20 cellular contexts compared by ENCODE assay signal in genomic region chr7:100342761-100343160, GRCh38. TPM values are rescaled to one million over a fixed set of nuclear protein-coding genes. Genes with fewer than 3 reads are reported as not detected.
DNase-seq lines count a peak whose midpoint lies in the region; ATAC-seq and TF ChIP-seq lines count a peak whose summit lies in the region.
"Had no signal": no experiment of that assay in that cellular context is flagged by ENCODE, and none has a peak within 500 bp of the region (broad histone marks: within the 10 kb centered on the region; RNA-seq: fewer than 3 reads in every experiment).

No MANE protein-coding gene starts in this region.

- intact Hi-C loops in breast epithelium (cut with DNase I; ENCODE audit: low total_unique reads) (no loop called here), MCF 10A (cut with micrococcal nuclease) (loop anchor here (10.0 kb wide), 1 partner anchor 208 kb away; no protein-coding TSS in a partner anchor), left ventricle myocardium inferior (cut with micrococcal nuclease) (no loop called here)
- intact Hi-C loops in activated T-helper 2 cell treated with anti-CD3 and anti-CD28 coated beads, Interferon-gamma antibody, Interleukin-2, Interleukin-4, amounts not matched to agents 10 μg/mL and 5 μg/mL and 100 μg/mL, durations not matched to agents 14 hours and 24 hours and 36 hours (cut with micrococcal nuclease) = loop anchor here (10.0 kb wide), 1 partner anchor 208 kb away; no protein-coding TSS in a partner anchor

- POLR2A ChIA-PET in MCF 10A (lab: Yijun Ruan, JAX) = interaction anchor here (0.8 kb wide), 1 partner anchor 86 kb away, joined by 3 read pairs; the partner anchor contains the start of gene ZCWPW1

- H3K27ac Mint-ChIP-seq in MCF 10A (ENCODE audit: low read depth, unreplicated experiment) = no peak overlapping the region
- peak overlapping the region; percentile 46 for H3K27ac Mint-ChIP-seq in activated T-helper 2 cell treated with anti-CD3 and anti-CD28 coated beads, Interferon-gamma antibody, Interleukin-2, Interleukin-4, amounts not matched to agents 10 μg/mL and 5 μg/mL and 100 μg/mL, durations not matched to agents 14 hours and 24 hours and 36 hours
- peak overlapping the region; percentile 5 for H3K27ac Mint-ChIP-seq in stimulated activated effector memory CD8-positive, alpha-beta T cell treated with anti-CD3 and anti-CD28 coated beads, Interleukin-12 subunit alpha, Interleukin-12 subunit beta, amount 100 ng/mL, for 72 hours

- H3K27ac ChIP-seq in breast epithelium = peak overlapping the region; percentile 10 to 55
- H3K27ac ChIP-seq in left ventricle myocardium inferior (replicated peaks) = peak overlapping the region; percentile 50

- no peak for DNase-seq in breast epithelium (ENCODE audit: low spot score in 2 of 2)
- no peak for DNase-seq in MCF 10A (ENCODE audit: unreplicated experiment)
- DNase-seq in activated T-helper 2 cell treated with anti-CD3 and anti-CD28 coated beads, Interferon-gamma antibody, Interleukin-2, Interleukin-4, amounts not matched to agents 10 μg/mL and 5 μg/mL and 100 μg/mL, durations not matched to agents 14 hours and 24 hours and 36 hours (ENCODE audit: low spot score) = no peak
- DNase-seq in left ventricle myocardium inferior = no peak
- no peak for DNase-seq in stimulated activated effector memory CD8-positive, alpha-beta T cell treated with anti-CD3 and anti-CD28 coated beads, Interleukin-12 subunit alpha, Interleukin-12 subunit beta, amount 100 ng/mL, for 72 hours (ENCODE audit: low spot score in 2 of 2)
- no peak for DNase-seq in NCI-H774 (lab: John Stamatoyannopoulos, UW)
- no peak for DNase-seq in NOMO-1 (lab: John Stamatoyannopoulos, UW; ENCODE audit: unreplicated experiment in 2 of 2)
- DNase-seq: activated T-cell treated with anti-CD3 and anti-CD28 coated beads for 4 hours; adrenal gland; Calu3; GDM1; NK-92 treated with Interleukin-12 subunit alpha and Interleukin-12 subunit beta, amount 100 ng/mL, for 24 hours; retina had no signal

- TF ChIP-seq CTCF in breast epithelium (IDR thresholded peaks at IDR 0.05) (no peak), MCF 10A (IDR thresholded peaks at IDR 0.05; ENCODE audit: unreplicated experiment) (no peak), left ventricle myocardium inferior (IDR thresholded peaks at IDR 0.05; ENCODE audit: borderline replicate concordance) (no peak)

- H3K36me3 ChIP-seq in breast epithelium = no peaks in the 10 kb centered on the region
- peaks cover 51% of the 10 kb centered on the region for H3K36me3 ChIP-seq in left ventricle myocardium inferior

- BruUV-seq in MCF 10A (replicated peaks; lab: Mats Ljungman, UMichigan) = no TSS peak

- TF ChIP-seq POLR2A in breast epithelium (IDR thresholded peaks at IDR 0.05) = no peak

- H3K4me1 ChIP-seq in breast epithelium (no peaks in the 10 kb centered on the region), left ventricle myocardium inferior (peaks cover 46% of the 10 kb centered on the region)

- ATAC-seq in stimulated activated effector memory CD8-positive, alpha-beta T cell treated with anti-CD3 and anti-CD28 coated beads, Interleukin-12 subunit alpha, Interleukin-12 subunit beta, amount 100 ng/mL, for 72 hours = no peak
- no peak for ATAC-seq in HG03095 (IDR thresholded peaks at IDR 0.05; ENCODE audit: unreplicated experiment)
- ATAC-seq: activated CD4-positive, CD25-positive, alpha-beta regulatory T cell treated with anti-CD3 and anti-CD28 coated beads, Interleukin-2, amount 50 U/mL, for 24 hours had no signal

- H3K36me3 Mint-ChIP-seq in MCF 10A (ENCODE audit: insufficient read depth, unreplicated experiment) = peaks cover 97% of the 10 kb centered on the region
- peaks cover 71% of the 10 kb centered on the region for H3K36me3 Mint-ChIP-seq in activated T-helper 2 cell treated with anti-CD3 and anti-CD28 coated beads, Interferon-gamma antibody, Interleukin-2, Interleukin-4, amounts not matched to agents 10 μg/mL and 5 μg/mL and 100 μg/mL, durations not matched to agents 14 hours and 24 hours and 36 hours (ENCODE audit: low read depth)
- peaks cover 100% of the 10 kb centered on the region for H3K36me3 Mint-ChIP-seq in stimulated activated effector memory CD8-positive, alpha-beta T cell treated with anti-CD3 and anti-CD28 coated beads, Interleukin-12 subunit alpha, Interleukin-12 subunit beta, amount 100 ng/mL, for 72 hours

- H3K4me3 ChIP-seq in breast epithelium (no peak overlapping the region), left ventricle myocardium inferior (no peak overlapping the region)
- H3K4me3 ChIP-seq: adrenal gland, lung had no signal

- no peaks in the 10 kb centered on the region for H3K9me3 ChIP-seq in breast epithelium
- H3K9me3 ChIP-seq in left ventricle myocardium inferior (replicated peaks) = no peaks in the 10 kb centered on the region
- H3K9me3 ChIP-seq: adrenal gland had no signal

- no peak overlapping the region for H3K4me3 Mint-ChIP-seq in MCF 10A (ENCODE audit: unreplicated experiment)
- H3K4me3 Mint-ChIP-seq in activated T-helper 2 cell treated with anti-CD3 and anti-CD28 coated beads, Interferon-gamma antibody, Interleukin-2, Interleukin-4, amounts not matched to agents 10 μg/mL and 5 μg/mL and 100 μg/mL, durations not matched to agents 14 hours and 24 hours and 36 hours (ENCODE audit: low read depth) = no peak overlapping the region
- H3K4me3 Mint-ChIP-seq in stimulated activated effector memory CD8-positive, alpha-beta T cell treated with anti-CD3 and anti-CD28 coated beads, Interleukin-12 subunit alpha, Interleukin-12 subunit beta, amount 100 ng/mL, for 72 hours = no peak overlapping the region

- H3K27me3 Mint-ChIP-seq in MCF 10A (ENCODE audit: insufficient read depth, unreplicated experiment) = no peaks in the 10 kb centered on the region
- H3K27me3 Mint-ChIP-seq in activated T-helper 2 cell treated with anti-CD3 and anti-CD28 coated beads, Interferon-gamma antibody, Interleukin-2, Interleukin-4, amounts not matched to agents 10 μg/mL and 5 μg/mL and 100 μg/mL, durations not matched to agents 14 hours and 24 hours and 36 hours (ENCODE audit: low read depth) = no peaks in the 10 kb centered on the region

- no peaks in the 10 kb centered on the region for H3K9me3 Mint-ChIP-seq in MCF 10A (ENCODE audit: unreplicated experiment)
- no peaks in the 10 kb centered on the region for H3K9me3 Mint-ChIP-seq in activated T-helper 2 cell treated with anti-CD3 and anti-CD28 coated beads, Interferon-gamma antibody, Interleukin-2, Interleukin-4, amounts not matched to agents 10 μg/mL and 5 μg/mL and 100 μg/mL, durations not matched to agents 14 hours and 24 hours and 36 hours
- no peaks in the 10 kb centered on the region for H3K9me3 Mint-ChIP-seq in stimulated activated effector memory CD8-positive, alpha-beta T cell treated with anti-CD3 and anti-CD28 coated beads, Interleukin-12 subunit alpha, Interleukin-12 subunit beta, amount 100 ng/mL, for 72 hours

- peaks cover 27% of the 10 kb centered on the region for H3K4me1 Mint-ChIP-seq in MCF 10A (ENCODE audit: insufficient read depth, unreplicated experiment)
- peaks cover 25% of the 10 kb centered on the region for H3K4me1 Mint-ChIP-seq in activated T-helper 2 cell treated with anti-CD3 and anti-CD28 coated beads, Interferon-gamma antibody, Interleukin-2, Interleukin-4, amounts not matched to agents 10 μg/mL and 5 μg/mL and 100 μg/mL, durations not matched to agents 14 hours and 24 hours and 36 hours (ENCODE audit: low read depth)
- H3K4me1 Mint-ChIP-seq in stimulated activated effector memory CD8-positive, alpha-beta T cell treated with anti-CD3 and anti-CD28 coated beads, Interleukin-12 subunit alpha, Interleukin-12 subunit beta, amount 100 ng/mL, for 72 hours = peaks cover 30% of the 10 kb centered on the region

- H3K27me3 ChIP-seq in breast epithelium (no peaks in the 10 kb centered on the region), left ventricle myocardium inferior (ENCODE audit: low read depth) (no peaks in the 10 kb centered on the region)
- H3K27me3 ChIP-seq: adrenal gland had no signal

- CTCF ChIA-PET in MCF 10A (lab: Yijun Ruan, JAX) = no interaction called here

RNA-seq across cellular contexts. Expression of gene PILRB, which starts 15.2 kb away (rescaled TPM):
- total RNA-seq in breast epithelium (10 to 100 TPM; 33.8 to 100.0 (median 75.4) TPM), MCF 10A (2022) (39.8 and 56.2 TPM in 2 replicates), left ventricle myocardium inferior (10.6 TPM)
- 86.2 and 87.5 TPM in 2 replicates for total RNA-seq in activated T-helper 2 cell treated with anti-CD3 and anti-CD28 coated beads, Interferon-gamma antibody, Interleukin-2, Interleukin-4, amounts not matched to agents 10 μg/mL and 5 μg/mL and 100 μg/mL, durations not matched to agents 14 hours and 24 hours and 36 hours

RNA-seq across cellular contexts. Expression of gene PILRA, which starts 30.5 kb away (rescaled TPM):
- 1 to 10 TPM; 4.3 to 9.9 (median 7.9) TPM for total RNA-seq in breast epithelium
- total RNA-seq in MCF 10A (2022) = 0.65 and 1.6 TPM in 2 replicates
- total RNA-seq in activated T-helper 2 cell treated with anti-CD3 and anti-CD28 coated beads, Interferon-gamma antibody, Interleukin-2, Interleukin-4, amounts not matched to agents 10 μg/mL and 5 μg/mL and 100 μg/mL, durations not matched to agents 14 hours and 24 hours and 36 hours = 12.3 TPM in 2 replicates
- 2.0 TPM for total RNA-seq in left ventricle myocardium inferior

RNA-seq across cellular contexts. Expression of gene SPDYE3, which starts 35.3 kb away (rescaled TPM):
- total RNA-seq in breast epithelium (not detected), MCF 10A (2022) (not detected in 2 replicates), left ventricle myocardium inferior (not detected)
- total RNA-seq in activated T-helper 2 cell treated with anti-CD3 and anti-CD28 coated beads, Interferon-gamma antibody, Interleukin-2, Interleukin-4, amounts not matched to agents 10 μg/mL and 5 μg/mL and 100 μg/mL, durations not matched to agents 14 hours and 24 hours and 36 hours = not detected in 2 replicates
- total RNA-seq: adrenal gland; Calu3; frontal cortex; HT-29; lung; subcutaneous adipose tissue; T-helper 2 cell treated with Interferon-gamma antibody and Interleukin-4, amounts not matched to agents 100 ng/mL and 5 ng/mL, for 36 hours had no signal

Comparison
In these comparisons a context has a peak if more than half of its experiments do, and no peak if none do; other contexts are left out.
1. intact Hi-C loops: an anchor here in MCF 10A (10.0 kb wide) and activated T-helper 2 cell treated with anti-CD3 and anti-CD28 coated beads, Interferon-gamma antibody, Interleukin-2, Interleukin-4, amounts not matched to agents 10 μg/mL and 5 μg/mL and 100 μg/mL, durations not matched to agents 14 hours and 24 hours and 36 hours (10.0 kb wide); none called in breast epithelium and left ventricle myocardium inferior.